15 cellular contexts compared by ENCODE assay signal in the genomic region with DNA sequence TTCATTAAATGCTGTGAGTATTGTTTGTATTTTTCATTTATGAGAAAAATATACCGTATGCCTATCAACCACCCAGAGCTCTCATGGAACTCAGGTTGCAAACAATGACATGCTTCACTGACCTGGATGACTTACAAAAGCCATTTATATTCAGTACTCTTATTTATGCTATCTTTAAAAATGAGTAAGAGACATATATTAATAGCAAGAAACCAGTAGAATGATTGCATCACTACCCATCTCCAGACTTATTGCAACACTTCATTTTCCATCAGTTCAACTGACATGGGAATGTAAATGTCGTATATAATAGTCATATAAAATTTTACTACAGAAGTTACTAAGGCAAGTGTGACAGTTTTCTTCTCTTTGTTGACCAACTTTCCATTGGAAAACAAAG.
"Had no signal": no experiment of that assay in that cellular context is flagged by ENCODE, and none has a peak within 500 bp of the region (broad histone marks: within the 10 kb centered on the region; RNA-seq: fewer than 3 reads in every experiment).

No MANE protein-coding gene starts in this region.

- H3K4me1 ChIP-seq: left lung, spleen had no signal

- H3K27ac ChIP-seq: heart right ventricle, left lung, spleen had no signal

- ATAC-seq: heart right ventricle; left lung; natural killer cell; right cardiac atrium; stimulated activated naive B cell treated with anti-CD40 and anti-IgM and Interleukin-4, amounts not matched to agents 10 μg/mL and 1 μg/mL and 100 μg/mL, for 72 hours had no signal

- DNase-seq: activated B cell treated with CpG ODN at 0.5 μM for 24 hours; activated CD4-positive, alpha-beta T cell treated with anti-CD3 and anti-CD28 coated beads, Interleukin-2, amount 10 ng/mL, durations not matched to agents 24 days and 14 days; activated naive CD4-positive, alpha-beta T cell treated with Interleukin-2 at 50 U/mL for 16 hours; dermis blood vessel endothelial cell; erythroblast; heart right ventricle; islet precursor cell; left lung; natural killer cell; nucleus accumbens; right cardiac atrium; spleen; stimulated activated CD4-positive, alpha-beta T cell treated with anti-CD3 and anti-CD28 coated beads, Interleukin-1b, Interleukin-23, amount 100 ng/mL, for 48 hours; stimulated activated naive B cell treated with anti-CD40 and anti-IgM and Interleukin-4, amounts not matched to agents 10 μg/mL and 1 μg/mL and 100 μg/mL, for 72 hours; trophoblast cell had no signal

- H3K4me3 ChIP-seq: heart right ventricle, left lung, spleen had no signal

- H3K9me3 ChIP-seq: heart right ventricle, left lung, spleen had no signal

- H3K36me3 ChIP-seq: heart right ventricle, left lung, spleen had no signal
